Comparison of ENCODE assay signal across 8 cellular contexts in the genomic region with DNA sequence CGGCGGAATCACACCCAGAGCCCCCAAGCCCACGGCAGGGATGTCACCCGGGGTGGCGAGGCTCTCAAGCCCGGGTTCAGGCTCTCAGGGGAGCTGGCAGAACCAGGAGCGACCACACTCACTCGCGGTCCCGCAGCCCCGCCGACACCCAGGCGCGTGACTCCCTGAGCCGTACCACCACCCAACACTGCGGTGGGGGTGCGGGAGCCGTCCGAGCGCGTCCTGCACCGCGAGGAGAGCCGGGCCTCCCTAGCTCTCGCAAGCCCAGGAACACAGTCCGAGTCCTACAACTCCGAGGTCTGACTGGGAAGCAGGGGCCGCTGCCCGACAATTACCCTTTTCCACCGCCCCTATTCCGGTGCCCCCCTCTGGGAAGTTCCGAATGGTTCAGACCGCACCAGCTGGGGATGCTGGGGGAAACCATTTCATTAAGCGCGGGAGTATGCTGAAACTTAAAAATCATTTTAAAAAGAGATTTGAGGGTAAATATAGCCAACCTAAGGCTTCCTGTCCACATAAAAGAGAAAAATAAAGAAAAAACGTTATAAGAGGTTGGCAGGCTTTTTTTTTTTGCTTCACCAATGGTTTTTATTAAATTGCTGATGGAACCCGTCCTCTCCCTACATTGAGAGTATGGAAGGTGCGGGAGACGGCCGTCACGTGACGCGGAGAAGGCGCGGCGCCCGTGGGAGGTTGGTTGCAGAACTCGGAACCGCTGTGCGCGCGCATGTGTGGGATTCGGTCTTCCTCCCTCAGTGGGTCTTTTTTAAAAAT. TPM values are rescaled to one million over a fixed set of nuclear protein-coding genes. Genes with fewer than 3 reads are reported as not detected.
DNase-seq lines count a peak whose midpoint lies in the region; ATAC-seq and TF ChIP-seq lines count a peak whose summit lies in the region.

Gene FLCN, minus strand, starts transcription at position 143 of the 774 bp plus-strand sequence. CDS start 9,031 bp downstream, outside the sequence.

- H3K79me2 ChIP-seq in GM23338 (replicated peaks; ENCODE audit: insufficient read depth) = peaks cover 43% of the 10 kb centered on the region

- peak within 1 kb of the TSS; percentile 75 for H3K27ac ChIP-seq in GM23338 (ENCODE audit: low read depth)

- 0 out of 2 replicates have a peak, but pooled peaks cover 5% of the 10 kb centered on the region for H3F3A ChIP-seq in GM23338 (replicated peaks; ENCODE audit: low read depth)

- H3K27me3 Mint-ChIP-seq in GM23338 (ENCODE audit: insufficient read depth, low read depth, poor library complexity) (peaks cover 11% of the 10 kb centered on the region), natural killer cell (ENCODE audit: low read depth in 2 of 2) (no peaks in the 10 kb centered on the region)
- H3K27me3 Mint-ChIP-seq in activated T-helper 2 cell treated with anti-CD3 and anti-CD28 coated beads, Interferon-gamma antibody, Interleukin-2, Interleukin-4, amounts not matched to agents 10 μg/mL and 5 μg/mL and 100 μg/mL, durations not matched to agents 14 hours and 24 hours and 36 hours (ENCODE audit: low read depth) = no peaks in the 10 kb centered on the region

- H2AFZ ChIP-seq in GM23338 = peak within 1 kb of the TSS; percentile 56

- H3K4me3 Mint-ChIP-seq in GM23338 = peak within 1 kb of the TSS; percentile 98
- peak within 1 kb of the TSS; percentile 95 for H3K4me3 Mint-ChIP-seq in activated T-helper 2 cell treated with anti-CD3 and anti-CD28 coated beads, Interferon-gamma antibody, Interleukin-2, Interleukin-4, amounts not matched to agents 10 μg/mL and 5 μg/mL and 100 μg/mL, durations not matched to agents 14 hours and 24 hours and 36 hours (ENCODE audit: low read depth)
- H3K4me3 Mint-ChIP-seq in natural killer cell = peak within 1 kb of the TSS; percentile 97

- ATAC-seq in GM23338 (peak; percentile 92), natural killer cell (peak; percentile 87 to 95 (median 91))

- H3K9me2 ChIP-seq in GM23338 (ENCODE audit: insufficient read depth) = no peaks in the 10 kb centered on the region

- TF ChIP-seq CTCF in GM23338 (conservative IDR thresholded peaks at IDR 0.05; ENCODE audit: low read depth in 2 of 2) = no peak
- no peak for TF ChIP-seq CTCF in fibroblast of mammary gland (conservative IDR thresholded peaks at IDR 0.05; ENCODE audit: control insufficient read depth, insufficient read depth, low read depth, low read length)
- no peak for TF ChIP-seq CTCF in natural killer cell (IDR thresholded peaks at IDR 0.05)

- peak within 1 kb of the TSS; percentile 78 for H3K4me2 ChIP-seq in GM23338

- H3K36me3 Mint-ChIP-seq in GM23338 (ENCODE audit: low read depth) = peaks cover 7% of the 10 kb centered on the region
- H3K36me3 Mint-ChIP-seq in activated T-helper 2 cell treated with anti-CD3 and anti-CD28 coated beads, Interferon-gamma antibody, Interleukin-2, Interleukin-4, amounts not matched to agents 10 μg/mL and 5 μg/mL and 100 μg/mL, durations not matched to agents 14 hours and 24 hours and 36 hours (ENCODE audit: low read depth) = peaks cover 3% of the 10 kb centered on the region
- H3K36me3 Mint-ChIP-seq in natural killer cell = no peaks in the 10 kb centered on the region

- no peaks in the 10 kb centered on the region for H3K36me3 ChIP-seq in GM23338 (ENCODE audit: insufficient read depth)

- H3K27me3 ChIP-seq in GM23338 (ENCODE audit: insufficient read depth) = no peaks in the 10 kb centered on the region

- peak within 1 kb of the TSS; percentile 100 for H3K27ac Mint-ChIP-seq in GM23338
- H3K27ac Mint-ChIP-seq in activated T-helper 2 cell treated with anti-CD3 and anti-CD28 coated beads, Interferon-gamma antibody, Interleukin-2, Interleukin-4, amounts not matched to agents 10 μg/mL and 5 μg/mL and 100 μg/mL, durations not matched to agents 14 hours and 24 hours and 36 hours = peak within 1 kb of the TSS; percentile 95
- H3K27ac Mint-ChIP-seq in natural killer cell = peak within 1 kb of the TSS; percentile 99

- peaks cover 11% of the 10 kb centered on the region; the same call in 1 of the 2 replicates for H4K20me1 ChIP-seq in GM23338 (replicated peaks; ENCODE audit: insufficient read depth)

- H3K4me3 ChIP-seq in GM23338 = peak within 1 kb of the TSS; percentile 98
- H3K4me3 ChIP-seq in fibroblast of mammary gland (ENCODE audit: control insufficient read depth, low read depth, low read length) = peak within 1 kb of the TSS; percentile 96

- H3K4me1 Mint-ChIP-seq in GM23338 = peaks cover 16% of the 10 kb centered on the region
- H3K4me1 Mint-ChIP-seq in activated T-helper 2 cell treated with anti-CD3 and anti-CD28 coated beads, Interferon-gamma antibody, Interleukin-2, Interleukin-4, amounts not matched to agents 10 μg/mL and 5 μg/mL and 100 μg/mL, durations not matched to agents 14 hours and 24 hours and 36 hours (ENCODE audit: low read depth) = peaks cover 29% of the 10 kb centered on the region
- H3K4me1 Mint-ChIP-seq in natural killer cell = peaks cover 30 to 44% of the 10 kb centered on the region in 2 donors

- H3K9me3 Mint-ChIP-seq in GM23338 = no peaks in the 10 kb centered on the region
- no peaks in the 10 kb centered on the region for H3K9me3 Mint-ChIP-seq in activated T-helper 2 cell treated with anti-CD3 and anti-CD28 coated beads, Interferon-gamma antibody, Interleukin-2, Interleukin-4, amounts not matched to agents 10 μg/mL and 5 μg/mL and 100 μg/mL, durations not matched to agents 14 hours and 24 hours and 36 hours
- H3K9me3 Mint-ChIP-seq in natural killer cell = no peaks in the 10 kb centered on the region

- DNase-seq in EH (ENCODE audit: low read depth) (peak; percentile 87), GM23338 (ENCODE audit: low spot score) (peak; percentile 84), Kasumi-1 (lab: John Stamatoyannopoulos, UW) (peak; percentile 55 to 62), RPMI8226 (peak; percentile 83), fibroblast of mammary gland (ENCODE audit: low read depth) (peak; percentile 83), natural killer cell (peak; percentile 91)
- DNase-seq in activated T-helper 2 cell treated with anti-CD3 and anti-CD28 coated beads, Interferon-gamma antibody, Interleukin-2, Interleukin-4, amounts not matched to agents 10 μg/mL and 5 μg/mL and 100 μg/mL, durations not matched to agents 14 hours and 24 hours and 36 hours (ENCODE audit: low spot score) = peak; percentile 81
- peak; percentile 86 to 100 (median 90) for DNase-seq in stimulated activated naive CD4-positive, alpha-beta T cell (lab: John Stamatoyannopoulos, UW)

- H3K4me1 ChIP-seq in GM23338 (ENCODE audit: insufficient read depth) = peaks cover 10% of the 10 kb centered on the region

- intact Hi-C loops in activated T-helper 2 cell treated with anti-CD3 and anti-CD28 coated beads, Interferon-gamma antibody, Interleukin-2, Interleukin-4, amounts not matched to agents 10 μg/mL and 5 μg/mL and 100 μg/mL, durations not matched to agents 14 hours and 24 hours and 36 hours (cut with micrococcal nuclease) = loop anchor here (2.0 to 5.0 kb wide), 5 partner anchors 30 to 85 kb away; partner anchors contain the start of genes COPS3, NT5M and PLD6
- intact Hi-C loops in natural killer cell (cut with micrococcal nuclease) = loop anchor here (1.0 to 5.0 kb wide), 4 partner anchors 31 to 195 kb away; partner anchors contain the start of genes COPS3, MPRIP and PLD6

TF ChIP-seq in GM23338, 12 proteins besides CTCF, POLR2A, EP300 and RAD21:
- TF ChIP-seq POLR2AphosphoS5 (IDR thresholded peaks at IDR 0.05; ENCODE audit: low read depth) = peak; percentile 85
- TF ChIP-seq EZH2phosphoT487 (IDR thresholded peaks at IDR 0.05; ENCODE audit: unreplicated experiment) = no peak

RNA-seq across cellular contexts. Expression of gene FLCN, which starts in this region (rescaled TPM):
- total RNA-seq in GM23338 (2014; rRNA removed; shearing (Covaris generic)) = 35.9 and 36.6 TPM in 2 replicates
- 12.1 and 15.8 TPM in 2 replicates for polyA plus RNA-seq in GM23338 (2016; fragmentation: Nextera tagmentation; extraction: Ambion mirVana)
- 27.7 and 30.4 TPM in 2 replicates for total RNA-seq in activated T-helper 2 cell treated with anti-CD3 and anti-CD28 coated beads, Interferon-gamma antibody, Interleukin-2, Interleukin-4, amounts not matched to agents 10 μg/mL and 5 μg/mL and 100 μg/mL, durations not matched to agents 14 hours and 24 hours and 36 hours
- total RNA-seq in natural killer cell = 10 to 100 TPM; 26.7 to 43.6 (median 33.8) TPM

Comparison
In these comparisons a context has a peak if more than half of its experiments do, and no peak if none do; other contexts are left out.
1. Peak in every context shown above with its lines: DNase-seq, ATAC-seq, H3K4me3 ChIP-seq and H3K27ac ChIP-seq.